In genomic region chr1:51583532-51583931, GRCh38 we compare ENCODE assay signal across 13 cellular contexts. TPM values are rescaled to one million over a fixed set of nuclear protein-coding genes. Genes with fewer than 3 reads are reported as not detected.
DNase-seq lines count a peak whose midpoint lies in the region; ATAC-seq, FAIRE-seq and TF ChIP-seq lines count a peak whose summit lies in the region.
"Had no signal": no experiment of that assay in that cellular context is flagged by ENCODE, and none has a peak within 500 bp of the region (broad histone marks: within the 10 kb centered on the region; RNA-seq: fewer than 3 reads in every experiment).

No MANE protein-coding gene starts in this region.

- FAIRE-seq in frontal cortex (lab: Jason Lieb, UNC) (peak; percentile 78), D721Med (lab: Jason Lieb, UNC) (no peak)

- no peak overlapping the region for H2BK15ac ChIP-seq in neuronal stem cell (ENCODE audit: low read length)

- H3K18ac ChIP-seq in neuronal stem cell (ENCODE audit: low read length), result no peak overlapping the region

- no peak overlapping the region for H3K14ac ChIP-seq in neuronal stem cell (ENCODE audit: low read length)

- H3K27me3 ChIP-seq in neuronal stem cell (ENCODE audit: control insufficient read depth in 3 of 3, insufficient read depth in 3 of 3, low read depth in 1 of 3, low read length in 3 of 3), result peaks cover 0 to 6% (median 0%) of the 10 kb centered on the region in 3 experiments

- no peaks in the 10 kb centered on the region for H3K36me3 ChIP-seq in neuronal stem cell (replicated peaks in 1 of 2; ENCODE audit: control insufficient read depth in 2 of 2, insufficient read depth in 2 of 2, low read length in 2 of 2)
- H3K36me3 ChIP-seq: HAP-1 had no signal

- no peak overlapping the region for H3K27ac Mint-ChIP-seq in stimulated activated naive CD8-positive, alpha-beta T cell treated with anti-CD3 and anti-CD28 coated beads, Interleukin-15, amount 100 ng/mL, for 72 hours
- H3K27ac Mint-ChIP-seq: activated CD8-positive, alpha-beta T cell treated with anti-CD3 and anti-CD28 coated beads, Interleukin-2, amount 10 ng/mL, durations not matched to agents 7 days and 5 days had no signal

- H3K9me3 ChIP-seq in neuronal stem cell (replicated peaks in 1 of 2; ENCODE audit: control insufficient read depth in 2 of 2, insufficient read depth in 1 of 2, low read depth in 1 of 2, low read length in 2 of 2), result no peaks in the 10 kb centered on the region
- H3K9me3 ChIP-seq: HAP-1 had no signal

- no peak overlapping the region for H2BK12ac ChIP-seq in neuronal stem cell (ENCODE audit: low read length)

- H3K4me1 ChIP-seq in neuronal stem cell (ENCODE audit: control insufficient read depth in 2 of 2, insufficient read depth in 1 of 2, low read depth in 1 of 2, low read length in 2 of 2), result no peaks in the 10 kb centered on the region
- H3K4me1 ChIP-seq: HAP-1 had no signal

- H3K27ac ChIP-seq in neuronal stem cell (replicated peaks; ENCODE audit: low read length), result no peak overlapping the region

- no peak for TF ChIP-seq CTCF in D721Med (IDR thresholded peaks at IDR 0.05; ENCODE audit: insufficient read depth, missing control alignments)

- no CpG with 5 or more reads among the region's 9 CpGs for WGBS in neuronal stem cell (ENCODE audit: extremely low coverage in 2 of 2, insufficient read length in 2 of 2, insufficient replicate concordance in 1 of 2), 2 donors

- H2BK5ac ChIP-seq in neuronal stem cell (ENCODE audit: low read length), result no peak overlapping the region

- H3K9me3 Mint-ChIP-seq in stimulated activated naive CD8-positive, alpha-beta T cell treated with anti-CD3 and anti-CD28 coated beads, Interleukin-15, amount 100 ng/mL, for 72 hours, result no peaks in the 10 kb centered on the region

- H3K9ac ChIP-seq in neuronal stem cell (ENCODE audit: low read depth, low read length, poor library complexity), result no peak overlapping the region

- no peak overlapping the region for H3K4me3 Mint-ChIP-seq in stimulated activated naive CD8-positive, alpha-beta T cell treated with anti-CD3 and anti-CD28 coated beads, Interleukin-15, amount 100 ng/mL, for 72 hours
- H3K4me3 Mint-ChIP-seq: activated CD8-positive, alpha-beta T cell treated with anti-CD3 and anti-CD28 coated beads, Interleukin-2, amount 10 ng/mL, durations not matched to agents 7 days and 5 days had no signal

- no peak overlapping the region for H3K23ac ChIP-seq in neuronal stem cell (ENCODE audit: low read depth, low read length, poor library complexity)

- H2AK5ac ChIP-seq in neuronal stem cell (ENCODE audit: low read depth, low read length), result no peak overlapping the region

- peaks cover 3% of the 10 kb centered on the region for H3K4me1 Mint-ChIP-seq in stimulated activated naive CD8-positive, alpha-beta T cell treated with anti-CD3 and anti-CD28 coated beads, Interleukin-15, amount 100 ng/mL, for 72 hours

- no peak overlapping the region for H4K8ac ChIP-seq in neuronal stem cell (ENCODE audit: low read depth, low read length)

- H3K27me3 Mint-ChIP-seq in stimulated activated naive CD8-positive, alpha-beta T cell treated with anti-CD3 and anti-CD28 coated beads, Interleukin-15, amount 100 ng/mL, for 72 hours, result no peaks in the 10 kb centered on the region

- no peak overlapping the region for H3K4ac ChIP-seq in neuronal stem cell (ENCODE audit: low read length)

- ATAC-seq in stimulated activated naive CD8-positive, alpha-beta T cell treated with anti-CD3 and anti-CD28 coated beads, Interleukin-15, amount 100 ng/mL, for 72 hours, result no peak
- ATAC-seq: activated CD8-positive, alpha-beta T cell treated with anti-CD3 and anti-CD28 coated beads, Interleukin-2, amount 10 ng/mL, durations not matched to agents 7 days and 5 days had no signal

- H2BK120ac ChIP-seq in neuronal stem cell (ENCODE audit: low read depth, low read length), result no peak overlapping the region

- no peak overlapping the region for H4K91ac ChIP-seq in neuronal stem cell (ENCODE audit: low read depth, low read length, poor library complexity)

- H3K4me3 ChIP-seq in neuronal stem cell (ENCODE audit: low read length in 2 of 2), result no peak overlapping the region
- H3K4me3 ChIP-seq: HAP-1 had no signal

- peak overlapping the region; percentile 25 for H2AFZ ChIP-seq in neuronal stem cell (ENCODE audit: low read length)

- H3K4me2 ChIP-seq in neuronal stem cell (ENCODE audit: insufficient read depth, low read length, poor library complexity, severe bottlenecking), result no peak overlapping the region

- DNase-seq in A172 (ENCODE audit: low spot score) (peak; percentile 62), T1000 (lab: John Stamatoyannopoulos, UW) (peak; percentile 23), frontal cortex (ENCODE audit: low spot score in 2 of 2) (peak; percentile 57 to 60), neuronal stem cell (ENCODE audit: low spot score) (no peak), NCI-H69 (lab: John Stamatoyannopoulos, UW) (no peak), NCI-H1092 (lab: John Stamatoyannopoulos, UW) (no peak), D721Med (ENCODE audit: insufficient read length, low spot score) (no peak)
- DNase-seq in stimulated activated naive CD8-positive, alpha-beta T cell treated with anti-CD3 and anti-CD28 coated beads, Interleukin-15, amount 100 ng/mL, for 72 hours, result no peak
- DNase-seq: activated CD8-positive, alpha-beta T cell treated with anti-CD3 and anti-CD28 coated beads, Interleukin-2, amount 10 ng/mL, durations not matched to agents 7 days and 5 days; cerebellar nuclear complex; islet precursor cell; stimulated activated CD4-positive, alpha-beta T cell treated with anti-CD3 and anti-CD28 coated beads, Interleukin-15, amount 100 ng/mL, for 24 hours had no signal

- no peaks in the 10 kb centered on the region for H3K79me1 ChIP-seq in neuronal stem cell (ENCODE audit: low read depth, low read length)

RNA-seq across cellular contexts. Expression of gene OSBPL9, which starts 33.4 kb away (rescaled TPM):
- 109 and 114 TPM in 2 replicates for total RNA-seq in A172 (2014; rRNA removed; shearing (Covaris generic))
- 78.7 TPM for total RNA-seq in frontal cortex
- polyA plus RNA-seq in neuronal stem cell (2013, experiment 1 of 2), result 81.0 TPM
- 81.7 TPM for polyA plus RNA-seq in neuronal stem cell (2013, experiment 2 of 2)

Comparison
In these comparisons a context has a peak if more than half of its experiments do, and no peak if none do; other contexts are left out.
1. DNase-seq: peak in A172 (single experiment), T1000 (single experiment) and frontal cortex (2 of 2); none in neuronal stem cell (single experiment), NCI-H69 (single experiment), NCI-H1092 (single experiment), stimulated activated naive CD8-positive, alpha-beta T cell treated with anti-CD3 and anti-CD28 coated beads, Interleukin-15, amount 100 ng/mL, for 72 hours (0 of 2) and D721Med (single experiment).